In genomic region chr20:32539063-32539816, GRCh38 we compare ENCODE assay signal across 2 cellular contexts.
A peak's percentile ranks its signal among the peaks of the same experiment; 100 is the strongest.
TF ChIP-seq lines count a peak whose summit lies in the region.

No MANE protein-coding gene starts in this region.

TF ChIP-seq in GM12878, 131 proteins besides CTCF, POLR2A, EP300 and RAD21 (continued from another document):
- TF ChIP-seq ZBTB11 (CRISPR knock-in tag; IDR thresholded peaks at IDR 0.05) = no peak
- no peak for TF ChIP-seq IKZF2 (IDR thresholded peaks at IDR 0.05)
- no peak for TF ChIP-seq TARDBP (IDR thresholded peaks at IDR 0.05; ENCODE audit: borderline replicate concordance)
- no peak for TF ChIP-seq ZNF622 (IDR thresholded peaks at IDR 0.05)
- TF ChIP-seq WRNIP1 (IDR thresholded peaks at IDR 0.05; ENCODE audit: borderline replicate concordance, low read depth, low read length) = no peak
- TF ChIP-seq ELK1 (IDR thresholded peaks at IDR 0.05; ENCODE audit: low read depth, low read length) = no peak
- peak; percentile 62; the same call in 1 of the 2 replicates for TF ChIP-seq RAD51 (IDR thresholded peaks at IDR 0.05)
- no peak for TF ChIP-seq ATF3 (IDR thresholded peaks at IDR 0.05; ENCODE audit: borderline replicate concordance, extremely low read depth, low read depth, low read length)
- no peak for TF ChIP-seq ZNF687 (IDR thresholded peaks at IDR 0.05)
- no peak for TF ChIP-seq EZH2 (IDR thresholded peaks at IDR 0.05; ENCODE audit: borderline replicate concordance, control insufficient read depth, low read depth, low read length)
- TF ChIP-seq SPI1 (IDR thresholded peaks at IDR 0.05; ENCODE audit: borderline replicate concordance, insufficient read depth, low read depth, low read length) = no peak
- peak in 1 of 2 experiments; percentile 51; a peak in 2 of 4 replicates for TF ChIP-seq BHLHE40 (IDR thresholded peaks at IDR 0.05; ENCODE audit: borderline replicate concordance in 1 of 2, low read depth in 2 of 2, low read length in 1 of 2)
- TF ChIP-seq USF1 (IDR thresholded peaks at IDR 0.05; ENCODE audit: borderline replicate concordance, extremely low read length, insufficient read depth, low read depth, low read length) = peak; percentile 68
- TF ChIP-seq SUPT20H (IDR thresholded peaks at IDR 0.05; ENCODE audit: borderline replicate concordance, control insufficient read depth, low read depth, low read length) = no peak

TF ChIP-seq in neural cell, 6 proteins besides CTCF, POLR2A, EP300 and RAD21:
- no peak for TF ChIP-seq REST (IDR thresholded peaks at IDR 0.05; ENCODE audit: borderline replicate concordance)
- TF ChIP-seq EZH2 (IDR thresholded peaks at IDR 0.05; ENCODE audit: borderline replicate concordance, insufficient read depth, low read length, poor library complexity, severe bottlenecking) = no peak
- no peak for TF ChIP-seq POLR2AphosphoS5 (IDR thresholded peaks at IDR 0.05)
- TF ChIP-seq TAF1 (IDR thresholded peaks at IDR 0.05; ENCODE audit: low read depth) = no peak
- no peak for TF ChIP-seq SMC3 (conservative IDR thresholded peaks at IDR 0.05; ENCODE audit: poor library complexity)
